Comparison of ENCODE assay signal across 32 cellular contexts in the genomic region with DNA sequence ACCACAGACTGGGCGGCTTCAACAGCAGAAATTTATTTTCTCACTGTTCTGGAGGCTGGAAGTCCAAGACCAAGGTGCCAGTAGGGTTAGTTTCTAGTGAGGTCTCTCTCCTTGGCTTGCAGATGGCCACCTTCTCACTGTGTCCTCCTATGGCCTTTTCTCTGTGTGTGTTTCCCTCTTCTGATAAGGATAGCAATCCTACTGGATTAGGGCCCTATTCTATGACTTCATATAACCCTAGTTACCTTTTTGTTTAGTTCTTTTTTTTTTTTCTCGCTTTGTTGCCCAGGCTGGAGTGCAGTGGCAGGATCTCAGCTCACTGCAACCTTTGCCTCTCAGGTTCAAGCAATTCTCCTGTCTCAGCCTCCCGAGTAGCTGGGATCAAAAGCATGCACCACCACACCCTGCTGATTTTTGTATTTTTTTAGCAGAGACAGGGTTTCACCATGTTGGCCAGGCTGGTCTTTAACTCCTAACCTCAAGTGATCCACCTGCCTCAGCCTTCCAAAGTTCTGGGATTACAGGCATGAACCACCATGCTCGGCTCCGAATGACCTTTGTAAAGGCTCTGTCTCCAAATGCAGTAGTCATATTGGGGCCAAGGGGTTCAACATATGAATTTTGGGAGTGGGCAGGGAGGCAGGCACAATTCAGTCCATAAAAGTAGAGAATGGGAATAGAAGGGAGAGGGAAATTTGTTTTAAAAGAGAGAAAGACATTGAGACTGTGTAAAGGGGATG. TPM values are rescaled to one million over a fixed set of nuclear protein-coding genes. Genes with fewer than 3 reads are reported as not detected.
"Had no signal": no experiment of that assay in that cellular context is flagged by ENCODE, and none has a peak within 500 bp of the region (broad histone marks: within the 10 kb centered on the region; RNA-seq: fewer than 3 reads in every experiment).

No MANE protein-coding gene starts in this region.

- H3K27ac ChIP-seq: brain microvascular endothelial cell, esophagus squamous epithelium, gastroesophageal sphincter, WERI-Rb-1 had no signal

- H3K27me3 ChIP-seq: brain microvascular endothelial cell had no signal

- ATAC-seq: activated CD4-positive, CD25-positive, alpha-beta regulatory T cell treated with anti-CD3 and anti-CD28 coated beads, Interleukin-2, amount 50 U/mL, for 24 hours; activated CD8-positive, alpha-beta T cell treated with anti-CD3 and anti-CD28 coated beads for 36 hours; activated T-cell treated with anti-CD3 and anti-CD28 coated beads, Interleukin-2, amount 50 U/mL, for 72 hours; effector memory CD8-positive, alpha-beta T cell; gastroesophageal sphincter; T-helper 17 cell had no signal

- H3K9me3 ChIP-seq: esophagus squamous epithelium, gastroesophageal sphincter had no signal

- H3K36me3 ChIP-seq: brain microvascular endothelial cell, esophagus squamous epithelium, WERI-Rb-1 had no signal

- H3K36me3 Mint-ChIP-seq: activated naive CD8-positive, alpha-beta T cell had no signal

- H3K9me3 Mint-ChIP-seq: activated B cell treated with CpG ODN at 0.5 μM for 24 hours; activated CD8-positive, alpha-beta T cell treated with anti-CD3 and anti-CD28 coated beads for 36 hours; activated T-cell treated with anti-CD3 and anti-CD28 coated beads, Interleukin-2, amount 50 U/mL, for 24 hours; activated T-cell treated with anti-CD3 and anti-CD28 coated beads, Interleukin-2, amount 50 U/mL, for 72 hours; central memory CD8-positive, alpha-beta T cell; effector memory CD8-positive, alpha-beta T cell; T-helper 2 cell treated with Interferon-gamma antibody and Interleukin-4, amounts not matched to agents 5 μg/mL and 100 μg/mL, for 36 hours had no signal

- H3K4me1 Mint-ChIP-seq: activated B cell treated with CpG ODN at 0.5 μM for 24 hours; central memory CD8-positive, alpha-beta T cell had no signal

- H3K4me3 Mint-ChIP-seq: activated B cell treated with CpG ODN at 0.5 μM for 24 hours; activated CD8-positive, alpha-beta T cell treated with anti-CD3 and anti-CD28 coated beads for 36 hours; activated naive CD8-positive, alpha-beta T cell; activated T-cell treated with anti-CD3 and anti-CD28 coated beads, Interleukin-2, amount 50 U/mL, for 24 hours; activated T-cell treated with anti-CD3 and anti-CD28 coated beads, Interleukin-2, amount 50 U/mL, for 72 hours; central memory CD8-positive, alpha-beta T cell; effector memory CD8-positive, alpha-beta T cell; T-helper 17 cell; T-helper 2 cell treated with Interferon-gamma antibody and Interleukin-4, amounts not matched to agents 5 μg/mL and 100 μg/mL, for 36 hours had no signal

- H3K27ac Mint-ChIP-seq: activated B cell treated with CpG ODN at 0.5 μM for 24 hours; activated CD8-positive, alpha-beta T cell treated with anti-CD3 and anti-CD28 coated beads for 36 hours; activated naive CD8-positive, alpha-beta T cell; activated T-cell treated with anti-CD3 and anti-CD28 coated beads, Interleukin-2, amount 50 U/mL, for 24 hours; activated T-cell treated with anti-CD3 and anti-CD28 coated beads, Interleukin-2, amount 50 U/mL, for 72 hours; effector memory CD8-positive, alpha-beta T cell; T-helper 17 cell; T-helper 2 cell treated with Interferon-gamma antibody and Interleukin-4, amounts not matched to agents 5 μg/mL and 100 μg/mL, for 36 hours had no signal

- H3K4me1 ChIP-seq: esophagus squamous epithelium had no signal

- DNase-seq: activated B cell treated with CpG ODN at 0.5 μM for 24 hours; activated CD4-positive, alpha-beta T cell treated with anti-CD3 and anti-CD28 coated beads for 48 hours; activated CD4-positive, alpha-beta T cell treated with anti-CD3 and anti-CD28 coated beads, Interleukin-2, amount 50 U/mL, for 1 hour; activated CD4-positive, alpha-beta T cell treated with anti-CD3 and anti-CD28 coated beads, Interleukin-2, amount 50 U/mL, for 48 hours; activated CD8-positive, alpha-beta memory T cell treated with anti-CD3 and anti-CD28 coated beads, Interleukin-2, amount 50 U/mL, for 48 hours; activated CD8-positive, alpha-beta T cell treated with anti-CD3 and anti-CD28 coated beads for 36 hours; activated gamma-delta T cell treated with Interleukin-2 at 50 U/mL for 16 hours; activated naive CD4-positive, alpha-beta T cell treated with anti-CD3 and anti-CD28 coated beads, Interleukin-2, amount 50 U/mL, for 16 hours; activated naive CD4-positive, alpha-beta T cell treated with Interleukin-2 at 50 U/mL for 16 hours; activated T-cell treated with anti-CD3 and anti-CD28 coated beads for 4 hours; activated T-cell treated with anti-CD3 and anti-CD28 coated beads, Interleukin-2, amount 50 U/mL, for 24 hours; activated T-cell treated with anti-CD3 and anti-CD28 coated beads, Interleukin-2, amount 50 U/mL, for 72 hours; amniotic stem cell; anterior cingulate cortex; brain microvascular endothelial cell; cortex of kidney; dermis blood vessel endothelial cell; effector CD4-positive, alpha-beta T cell; effector memory CD8-positive, alpha-beta T cell; erythroblast; esophagus squamous epithelium; foreskin melanocyte; T-helper 1 cell; T-helper 17 cell; T1000; WERI-Rb-1 had no signal

- H3K4me3 ChIP-seq: esophagus squamous epithelium, gastroesophageal sphincter had no signal

RNA-seq across cellular contexts. Expression of gene NNMT, which starts 25.5 kb away (rescaled TPM):
- total RNA-seq: activated B cell treated with CpG ODN at 0.5 μM for 24 hours; activated CD8-positive, alpha-beta memory T cell treated with anti-CD3 and anti-CD28 coated beads for 36 hours; activated CD8-positive, alpha-beta T cell treated with anti-CD3 and anti-CD28 coated beads for 36 hours; activated T-cell treated with anti-CD3 and anti-CD28 coated beads, Interleukin-2, amount 50 U/mL, for 72 hours; T-helper 17 cell had no signal
